ENCODE assay signal across 8 cellular contexts in genomic region chr19:18000480-18000980, GRCh38. TPM values are rescaled to one million over a fixed set of nuclear protein-coding genes. Genes with fewer than 3 reads are reported as not detected.
A peak's percentile ranks its signal among the peaks of the same experiment; 100 is the strongest.
DNase-seq lines count a peak whose midpoint lies in the region; ATAC-seq and TF ChIP-seq lines count a peak whose summit lies in the region.

No MANE protein-coding gene starts in this region.

- H3K9me3 ChIP-seq in esophagus squamous epithelium = no peaks in the 10 kb centered on the region

- TF ChIP-seq POLR2A in esophagus squamous epithelium (IDR thresholded peaks at IDR 0.05) = no peak

- H3K27me3 ChIP-seq in esophagus squamous epithelium = no peaks in the 10 kb centered on the region

- peak; percentile 23 for ATAC-seq in GM21381 (IDR thresholded peaks at IDR 0.05; ENCODE audit: unreplicated experiment)
- ATAC-seq in HG02970 (IDR thresholded peaks at IDR 0.05; ENCODE audit: low FRiP score, unreplicated experiment) = no peak
- no peak for ATAC-seq in HG03097 (IDR thresholded peaks at IDR 0.05; ENCODE audit: low FRiP score, unreplicated experiment)

- CTCF ChIA-PET in RWPE1 (lab: Yijun Ruan, JAX) = no interaction called here

- POLR2A ChIA-PET in RWPE1 (lab: Yijun Ruan, JAX; ENCODE audit: low non-redundant PET) = interaction anchor here (0.6 kb wide), 1 partner anchor 23 kb away, joined by 3 read pairs; no protein-coding TSS in a partner anchor

- DNase-seq in RWPE1 (ENCODE audit: low spot score) (no peak), esophagus squamous epithelium (lab: John Stamatoyannopoulos, UW) (no peak), glomerular visceral epithelial cell (ENCODE audit: extremely low spot score) (no peak), NOMO-1 treated with dmso at 0.1 percent for 144 hours (lab: John Stamatoyannopoulos, UW; ENCODE audit: unreplicated experiment) (no peak)

- H3K27ac ChIP-seq in RWPE1 = peak overlapping the region; percentile 86
- H3K27ac ChIP-seq in esophagus squamous epithelium = peak overlapping the region; percentile 87 to 96 (median 92)
- peak overlapping the region; percentile 12 to 94 (median 87) for H3K27ac ChIP-seq in skin epidermis

- TF ChIP-seq CTCF in RWPE1 (conservative IDR thresholded peaks at IDR 0.05; ENCODE audit: low read depth) (no peak), esophagus squamous epithelium (IDR thresholded peaks at IDR 0.05) (no peak)

- intact Hi-C loops in esophagus squamous epithelium (cut with DNase I) = no loop called here

- WGBS in esophagus squamous epithelium, 2 donors = 19 to 20% methylated on average over 12 to 14 of the region's 21 CpGs

- H3K36me3 ChIP-seq in esophagus squamous epithelium = peaks cover 0 to 7% (median 0%) of the 10 kb centered on the region in 3 donors

- H3K4me3 ChIP-seq in esophagus squamous epithelium (peak overlapping the region; percentile 61 to 86 (median 77)), skin epidermis (peak overlapping the region; percentile 53 to 79 (median 63))

- peaks cover 16 to 48% (median 16%) of the 10 kb centered on the region in 3 donors for H3K4me1 ChIP-seq in esophagus squamous epithelium

RNA-seq across cellular contexts. Expression of gene ARRDC2, which starts 7.4 kb away (rescaled TPM):
- 10 to 100 TPM; 12.4 to 37.2 (median 15.4) TPM for total RNA-seq in esophagus squamous epithelium

RNA-seq across cellular contexts. Expression of gene KCNN1, which starts 33.6 kb away (rescaled TPM):
- 1 to 10 TPM in 1 of 4 donors, under 1 TPM in 1, not detected in 2; 0.22 to 3.1 TPM for total RNA-seq in esophagus squamous epithelium
